ENCODE assay signal across 18 cellular contexts in genomic region chr2:8265827-8266226, GRCh38.
DNase-seq lines count a peak whose midpoint lies in the region; ATAC-seq, FAIRE-seq and TF ChIP-seq lines count a peak whose summit lies in the region.
"Had no signal": no experiment of that assay in that cellular context is flagged by ENCODE, and none has a peak within 500 bp of the region (broad histone marks: within the 10 kb centered on the region; RNA-seq: fewer than 3 reads in every experiment).

No MANE protein-coding gene starts in this region.

- TF ChIP-seq CTCF in HepG2 (CRISPR knock-in tag; IDR thresholded peaks at IDR 0.05) (peak; percentile 23; the same call in 1 of the 2 replicates), right lobe of liver (IDR thresholded peaks at IDR 0.05) (no peak)

- no peak overlapping the region for H3K4me3 Mint-ChIP-seq in activated T-helper 17 cell treated with anti-CD3 and anti-CD28 coated beads, Interleukin-2, amount 50 U/mL, for 72 hours
- H3K4me3 Mint-ChIP-seq: B cell; CD4-positive, CD25-positive, alpha-beta regulatory T cell; CD8-positive, alpha-beta memory T cell; GM23338; H9 had no signal

- no peak overlapping the region for H3K4ac ChIP-seq in neuronal stem cell (ENCODE audit: low read length)

- CTCF ChIA-PET in HepG2 (lab: Yijun Ruan, JAX; ENCODE audit: low intra/inter-chr PET ratio, low total read pairs): no interaction called here

- no peak overlapping the region for H3K27ac ChIP-seq in HepG2 (ENCODE audit: extremely low read length, insufficient read depth, low read length)
- no peak overlapping the region for H3K27ac ChIP-seq in right lobe of liver
- H3K27ac ChIP-seq in neuronal stem cell (replicated peaks; ENCODE audit: low read length): no peak overlapping the region

- no peak overlapping the region for H2BK15ac ChIP-seq in neuronal stem cell (ENCODE audit: low read length)

- 5% methylated on average over 4 of the region's 4 CpGs for WGBS in HepG2 (ENCODE audit: low lambda C conversion rate)
- no CpG with 5 or more reads among the region's 4 CpGs for WGBS in right lobe of liver (ENCODE audit: insufficient coverage, low coverage, low lambda C conversion rate, missing lambda C conversion rate)
- no CpG with 5 or more reads among the region's 4 CpGs for WGBS in neuronal stem cell (ENCODE audit: extremely low coverage in 2 of 2, insufficient read length in 2 of 2, insufficient replicate concordance in 1 of 2), 2 donors

- peak; percentile 49; the same call in 2 of the 3 replicates for ATAC-seq in HepG2
- no peak for ATAC-seq in right lobe of liver
- no peak for ATAC-seq in activated T-helper 17 cell treated with anti-CD3 and anti-CD28 coated beads, Interleukin-2, amount 50 U/mL, for 72 hours (replicated peaks)
- ATAC-seq: GM23338 had no signal

- H3K4me2 ChIP-seq in HepG2 (ENCODE audit: low read depth, low read length) (no peak overlapping the region), neuronal stem cell (ENCODE audit: insufficient read depth, low read length, poor library complexity, severe bottlenecking) (no peak overlapping the region)
- H3K4me2 ChIP-seq: GM23338 had no signal

- no peaks in the 10 kb centered on the region for H3K79me2 ChIP-seq in HepG2 (ENCODE audit: insufficient read depth, low read length)

- H3K4me1 Mint-ChIP-seq in activated T-helper 17 cell treated with anti-CD3 and anti-CD28 coated beads, Interleukin-2, amount 50 U/mL, for 72 hours: no peaks in the 10 kb centered on the region
- H3K4me1 Mint-ChIP-seq: B cell had no signal

- no peak for TF ChIP-seq RAD21 in HepG2 (CRISPR knock-in tag; IDR thresholded peaks at IDR 0.05)

- POLR2A ChIA-PET in HepG2 (lab: Yijun Ruan, JAX): no interaction called here

- no peak overlapping the region for H4K91ac ChIP-seq in neuronal stem cell (ENCODE audit: low read depth, low read length, poor library complexity)

- H3K23ac ChIP-seq in neuronal stem cell (ENCODE audit: low read depth, low read length, poor library complexity): no peak overlapping the region

- H3K36me3 ChIP-seq in HepG2 (replicated peaks in 1 of 2; ENCODE audit: control insufficient read depth in 1 of 2, insufficient read depth in 2 of 2, low read length in 2 of 2) (no peaks in the 10 kb centered on the region), right lobe of liver (no peaks in the 10 kb centered on the region), neuronal stem cell (replicated peaks in 1 of 2; ENCODE audit: control insufficient read depth in 2 of 2, insufficient read depth in 2 of 2, low read length in 2 of 2) (no peaks in the 10 kb centered on the region), H7 (replicated peaks; ENCODE audit: control insufficient read depth, insufficient read depth, low read length) (no peaks in the 10 kb centered on the region)

- TF ChIP-seq POLR2A in HepG2 (IDR thresholded peaks at IDR 0.05; ENCODE audit: insufficient read depth in 1 of 2, low read depth in 2 of 2, low read length in 2 of 2): no peak
- no peak for TF ChIP-seq POLR2A in right lobe of liver (IDR thresholded peaks at IDR 0.05)

- H4K8ac ChIP-seq in neuronal stem cell (ENCODE audit: low read depth, low read length): no peak overlapping the region

- H3K18ac ChIP-seq in neuronal stem cell (ENCODE audit: low read length): peak overlapping the region; percentile 73

- H3K36me3 Mint-ChIP-seq in activated T-helper 17 cell treated with anti-CD3 and anti-CD28 coated beads, Interleukin-2, amount 50 U/mL, for 72 hours (ENCODE audit: low read depth): no peaks in the 10 kb centered on the region
- H3K36me3 Mint-ChIP-seq: CD4-positive, CD25-positive, alpha-beta regulatory T cell had no signal

- H3K79me1 ChIP-seq in neuronal stem cell (ENCODE audit: low read depth, low read length): no peaks in the 10 kb centered on the region

- H3K14ac ChIP-seq in neuronal stem cell (ENCODE audit: low read length): no peak overlapping the region

- H2AFZ ChIP-seq in HepG2 (ENCODE audit: low read length): no peak overlapping the region
- no peak overlapping the region for H2AFZ ChIP-seq in neuronal stem cell (ENCODE audit: low read length)
- H2AFZ ChIP-seq: GM23338 had no signal

- H3K27me3 ChIP-seq in HepG2 (ENCODE audit: control insufficient read depth in 1 of 2, insufficient read depth in 2 of 2, low read length in 2 of 2) (peaks cover 0 to 3% of the 10 kb centered on the region in 2 experiments; a peak in 3 of 5 replicates), right lobe of liver (no peaks in the 10 kb centered on the region), neuronal stem cell (ENCODE audit: control insufficient read depth in 3 of 3, insufficient read depth in 3 of 3, low read depth in 1 of 3, low read length in 3 of 3) (no peaks in the 10 kb centered on the region), H7 (ENCODE audit: control insufficient read depth, insufficient read depth, low read length) (no peaks in the 10 kb centered on the region)

- H3K27ac Mint-ChIP-seq in activated T-helper 17 cell treated with anti-CD3 and anti-CD28 coated beads, Interleukin-2, amount 50 U/mL, for 72 hours: peak overlapping the region; percentile 5
- H3K27ac Mint-ChIP-seq: B cell, GM23338 had no signal

- DNase-seq in HepG2 (ENCODE audit: low spot score): no peak
- no peak for DNase-seq in right lobe of liver
- DNase-seq in neuronal stem cell (ENCODE audit: low spot score): no peak
- no peak for DNase-seq in NCI-H446 (lab: John Stamatoyannopoulos, UW)
- DNase-seq in H7: no peak
- DNase-seq: C1 segment of cervical spinal cord; CD4-positive, CD25-positive, alpha-beta regulatory T cell; CD8-positive, alpha-beta memory T cell; COR-L47; DMS 273 treated with DMSO at 0.1 percent for 48 hours; DMS53; GDM1; H9 had no signal

- no peak overlapping the region for H2BK12ac ChIP-seq in neuronal stem cell (ENCODE audit: low read length)

- H4K20me1 ChIP-seq in HepG2 (ENCODE audit: insufficient read depth, low read length): no peaks in the 10 kb centered on the region

- no peak overlapping the region for H2BK5ac ChIP-seq in neuronal stem cell (ENCODE audit: low read length)

- TF ChIP-seq EP300 in HepG2 (IDR thresholded peaks at IDR 0.05; ENCODE audit: low read depth in 2 of 2, low read length in 2 of 2): no peak
- TF ChIP-seq EP300 in HepG2 (CRISPR knock-in tag; IDR thresholded peaks at IDR 0.05; ENCODE audit: borderline replicate concordance): no peak

- H3K9ac ChIP-seq in HepG2 (ENCODE audit: insufficient read depth, low read depth, low read length) (no peak overlapping the region), neuronal stem cell (ENCODE audit: low read depth, low read length, poor library complexity) (no peak overlapping the region)

- no peaks in the 10 kb centered on the region; the same call in 1 of the 2 replicates for H3K4me1 ChIP-seq in HepG2 (ENCODE audit: insufficient read depth, low read length)
- H3K4me1 ChIP-seq in right lobe of liver: peaks cover 0 to 3% (median 0%) of the 10 kb centered on the region in 4 donors
- peaks cover 15 to 19% of the 10 kb centered on the region in 2 donors for H3K4me1 ChIP-seq in neuronal stem cell (ENCODE audit: control insufficient read depth in 2 of 2, insufficient read depth in 1 of 2, low read depth in 1 of 2, low read length in 2 of 2)

- no peak overlapping the region for H3K4me3 ChIP-seq in HepG2 (replicated peaks in 1 of 3; ENCODE audit: insufficient read depth in 1 of 3, low read depth in 2 of 3, low read length in 3 of 3)
- H3K4me3 ChIP-seq in right lobe of liver: no peak overlapping the region
- no peak overlapping the region for H3K4me3 ChIP-seq in neuronal stem cell (ENCODE audit: low read length in 2 of 2)
- H3K4me3 ChIP-seq in H7 (ENCODE audit: insufficient read depth, low read depth, low read length): no peak overlapping the region
- H3K4me3 ChIP-seq: GM23338 had no signal

- FAIRE-seq in HepG2 (lab: Jason Lieb, UNC): no peak
- FAIRE-seq: GM12892, GM18507 had no signal

- BruUV-seq in HepG2 (replicated peaks; lab: Mats Ljungman, UMichigan): no TSS peak

- H3K9me3 Mint-ChIP-seq in activated T-helper 17 cell treated with anti-CD3 and anti-CD28 coated beads, Interleukin-2, amount 50 U/mL, for 72 hours: no peaks in the 10 kb centered on the region
- H3K9me3 Mint-ChIP-seq: CD4-positive, CD25-positive, alpha-beta regulatory T cell; CD8-positive, alpha-beta memory T cell; GM23338; H9 had no signal

- intact Hi-C loops in HepG2 (cut with micrococcal nuclease; ENCODE audit: unreplicated experiment): no loop called here
- intact Hi-C loops in right lobe of liver (cut with DNase I): no loop called here

- in situ Hi-C loops in HepG2 (cut with HindIII; ENCODE audit: extremely low pct_ligation_motif_present, low pct_unique_long_range_greater_than_20kb): no loop called here

- H3K27me3 Mint-ChIP-seq in activated T-helper 17 cell treated with anti-CD3 and anti-CD28 coated beads, Interleukin-2, amount 50 U/mL, for 72 hours: no peaks in the 10 kb centered on the region
- H3K27me3 Mint-ChIP-seq: CD4-positive, CD25-positive, alpha-beta regulatory T cell had no signal

- H3K9me3 ChIP-seq in HepG2 (ENCODE audit: low read length) (no peaks in the 10 kb centered on the region), right lobe of liver (no peaks in the 10 kb centered on the region), neuronal stem cell (replicated peaks in 1 of 2; ENCODE audit: control insufficient read depth in 2 of 2, insufficient read depth in 1 of 2, low read depth in 1 of 2, low read length in 2 of 2) (no peaks in the 10 kb centered on the region)

- H2AK5ac ChIP-seq in neuronal stem cell (ENCODE audit: low read depth, low read length): no peak overlapping the region

- H2BK120ac ChIP-seq in neuronal stem cell (ENCODE audit: low read depth, low read length): no peak overlapping the region

TF ChIP-seq in HepG2, 621 proteins besides CTCF, POLR2A, EP300 and RAD21:
- TF ChIP-seq ZNF709 (CRISPR knock-in tag; IDR thresholded peaks at IDR 0.05) (no peak), STAG1 (CRISPR knock-in tag; IDR thresholded peaks at IDR 0.05) (peak; percentile 40; the same call in 1 of the 2 replicates)
